Comparison of ENCODE assay signal across 1 cellular context in the genomic region with DNA sequence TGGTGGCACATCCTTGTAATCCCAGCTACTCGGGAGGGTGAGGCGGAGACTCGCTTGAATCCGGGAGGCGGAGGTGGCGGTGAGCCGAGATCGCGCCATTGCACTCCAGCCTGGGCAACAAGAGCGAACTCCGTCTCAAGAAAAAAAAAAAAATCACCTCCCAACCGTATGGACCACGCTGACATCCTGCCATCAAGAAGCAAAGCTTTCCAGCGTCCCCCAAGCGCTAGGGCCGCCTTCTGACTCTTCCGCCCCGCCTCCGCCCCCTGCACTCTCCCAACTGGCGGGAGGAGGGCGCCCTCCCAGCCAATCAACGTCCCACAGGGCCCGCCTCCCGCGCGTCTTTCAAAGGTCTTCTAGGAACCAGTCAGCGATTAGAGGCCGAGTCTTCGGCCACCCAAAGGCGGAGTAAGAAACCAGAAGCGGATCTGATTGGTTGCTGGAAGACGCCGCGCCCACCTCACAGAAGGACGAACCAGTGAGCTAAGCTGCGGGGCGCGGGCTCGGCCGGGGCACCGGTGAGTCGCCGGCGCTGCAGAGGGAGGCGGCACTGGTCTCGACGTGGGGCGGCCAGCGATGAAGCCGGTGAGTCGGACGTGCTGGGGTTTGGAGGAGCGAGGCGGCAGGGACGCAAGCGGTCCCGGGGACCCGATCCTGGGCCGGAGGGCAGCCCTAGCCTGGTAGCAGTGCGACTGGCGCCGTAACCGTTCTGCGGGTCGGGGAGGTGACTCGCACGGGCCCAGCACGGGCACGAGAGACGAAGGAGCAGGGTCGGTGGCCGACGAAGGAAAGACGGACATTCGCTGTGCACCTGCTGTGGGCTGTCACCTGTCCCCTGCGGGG.
TF ChIP-seq lines count a peak whose summit lies in the region.

A gene with protein sequence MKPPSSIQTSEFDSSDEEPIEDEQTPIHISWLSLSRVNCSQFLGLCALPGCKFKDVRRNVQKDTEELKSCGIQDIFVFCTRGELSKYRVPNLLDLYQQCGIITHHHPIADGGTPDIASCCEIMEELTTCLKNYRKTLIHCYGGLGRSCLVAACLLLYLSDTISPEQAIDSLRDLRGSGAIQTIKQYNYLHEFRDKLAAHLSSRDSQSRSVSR (plus strand): TSS at position 515 of the 843 bp plus-strand sequence. CDS start 62 bp downstream, at position 577.

TF ChIP-seq in K562, 482 proteins besides CTCF, POLR2A, EP300 and RAD21 (continued from another document and continues in another):
- TF ChIP-seq, protein P1, sequence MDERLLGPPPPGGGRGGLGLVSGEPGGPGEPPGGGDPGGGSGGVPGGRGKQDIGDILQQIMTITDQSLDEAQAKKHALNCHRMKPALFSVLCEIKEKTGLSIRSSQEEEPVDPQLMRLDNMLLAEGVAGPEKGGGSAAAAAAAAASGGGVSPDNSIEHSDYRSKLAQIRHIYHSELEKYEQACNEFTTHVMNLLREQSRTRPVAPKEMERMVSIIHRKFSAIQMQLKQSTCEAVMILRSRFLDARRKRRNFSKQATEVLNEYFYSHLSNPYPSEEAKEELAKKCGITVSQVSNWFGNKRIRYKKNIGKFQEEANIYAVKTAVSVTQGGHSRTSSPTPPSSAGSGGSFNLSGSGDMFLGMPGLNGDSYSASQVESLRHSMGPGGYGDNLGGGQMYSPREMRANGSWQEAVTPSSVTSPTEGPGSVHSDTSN (CRISPR knock-in tag; IDR thresholded peaks at IDR 0.05; ENCODE audit: low read depth) = no peak
- TF ChIP-seq, protein P1 (tag; conservative IDR thresholded peaks at IDR 0.05; ENCODE audit: low read depth) = peak; percentile 63
- TF ChIP-seq SMARCA5 (IDR thresholded peaks at IDR 0.05) = no peak
- TF ChIP-seq, protein P2, sequence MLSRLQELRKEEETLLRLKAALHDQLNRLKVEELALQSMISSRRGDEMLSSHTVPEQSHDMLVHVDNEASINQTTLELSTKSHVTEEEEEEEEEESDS (CRISPR knock-in tag; IDR thresholded peaks at IDR 0.05) = no peak
- TF ChIP-seq, protein P3, sequence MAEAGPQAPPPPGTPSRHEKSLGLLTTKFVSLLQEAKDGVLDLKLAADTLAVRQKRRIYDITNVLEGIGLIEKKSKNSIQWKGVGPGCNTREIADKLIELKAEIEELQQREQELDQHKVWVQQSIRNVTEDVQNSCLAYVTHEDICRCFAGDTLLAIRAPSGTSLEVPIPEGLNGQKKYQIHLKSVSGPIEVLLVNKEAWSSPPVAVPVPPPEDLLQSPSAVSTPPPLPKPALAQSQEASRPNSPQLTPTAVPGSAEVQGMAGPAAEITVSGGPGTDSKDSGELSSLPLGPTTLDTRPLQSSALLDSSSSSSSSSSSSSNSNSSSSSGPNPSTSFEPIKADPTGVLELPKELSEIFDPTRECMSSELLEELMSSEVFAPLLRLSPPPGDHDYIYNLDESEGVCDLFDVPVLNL (CRISPR knock-in tag; IDR thresholded peaks at IDR 0.05; ENCODE audit: low read depth) = peak; percentile 93
- TF ChIP-seq LARP7 (IDR thresholded peaks at IDR 0.05) = no peak
- TF ChIP-seq PHF8 (IDR thresholded peaks at IDR 0.05; ENCODE audit: borderline replicate concordance, low read length) = peak; percentile 84; the same call in 1 of the 2 replicates
- no peak for TF ChIP-seq KLF13 (tag; IDR thresholded peaks at IDR 0.05; ENCODE audit: borderline replicate concordance, low read depth)
- peak; percentile 91 for TF ChIP-seq FOS (IDR thresholded peaks at IDR 0.05; ENCODE audit: extremely low read depth, insufficient read length)
- TF ChIP-seq CAMTA2 (CRISPR knock-in tag; conservative IDR thresholded peaks at IDR 0.05) = no peak
- no peak for TF ChIP-seq ZNF668 (CRISPR knock-in tag; IDR thresholded peaks at IDR 0.05)
- TF ChIP-seq, protein P4, sequence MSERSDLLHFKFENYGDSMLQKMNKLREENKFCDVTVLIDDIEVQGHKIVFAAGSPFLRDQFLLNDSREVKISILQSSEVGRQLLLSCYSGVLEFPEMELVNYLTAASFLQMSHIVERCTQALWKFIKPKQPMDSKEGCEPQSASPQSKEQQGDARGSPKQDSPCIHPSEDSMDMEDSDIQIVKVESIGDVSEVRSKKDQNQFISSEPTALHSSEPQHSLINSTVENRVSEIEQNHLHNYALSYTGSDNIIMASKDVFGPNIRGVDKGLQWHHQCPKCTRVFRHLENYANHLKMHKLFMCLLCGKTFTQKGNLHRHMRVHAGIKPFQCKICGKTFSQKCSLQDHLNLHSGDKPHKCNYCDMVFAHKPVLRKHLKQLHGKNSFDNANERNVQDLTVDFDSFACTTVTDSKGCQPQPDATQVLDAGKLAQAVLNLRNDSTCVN (CRISPR knock-in tag; IDR thresholded peaks at IDR 0.05) = no peak
- TF ChIP-seq HEY1 (CRISPR knock-in tag; IDR thresholded peaks at IDR 0.05; ENCODE audit: borderline replicate concordance) = no peak
- TF ChIP-seq TBP (optimal IDR thresholded peaks at IDR 0.05; ENCODE audit: low read depth, low read length) = peak; percentile 74
- peak; percentile 41 for TF ChIP-seq NFIC (IDR thresholded peaks at IDR 0.05)
- no peak for TF ChIP-seq ZNF124 (CRISPR knock-in tag; IDR thresholded peaks at IDR 0.05)
- TF ChIP-seq DMBX1 (CRISPR knock-in tag; IDR thresholded peaks at IDR 0.05; ENCODE audit: borderline replicate concordance) = 0 out of 2 replicates have a peak, but pooled peaks have one; percentile 16
- no peak for TF ChIP-seq ETV6 (IDR thresholded peaks at IDR 0.05; ENCODE audit: borderline replicate concordance in 1 of 2, low read depth in 2 of 2, low read length in 1 of 2)
- no peak for TF ChIP-seq ETV6 (CRISPR knock-in tag; IDR thresholded peaks at IDR 0.05; ENCODE audit: borderline replicate concordance)
- TF ChIP-seq NR2C2 (CRISPR knock-in tag; IDR thresholded peaks at IDR 0.05) = no peak
- peak; percentile 31; the same call in 1 of the 2 replicates for TF ChIP-seq NR2C2 (tag; IDR thresholded peaks at IDR 0.05)
- TF ChIP-seq, protein P5, sequence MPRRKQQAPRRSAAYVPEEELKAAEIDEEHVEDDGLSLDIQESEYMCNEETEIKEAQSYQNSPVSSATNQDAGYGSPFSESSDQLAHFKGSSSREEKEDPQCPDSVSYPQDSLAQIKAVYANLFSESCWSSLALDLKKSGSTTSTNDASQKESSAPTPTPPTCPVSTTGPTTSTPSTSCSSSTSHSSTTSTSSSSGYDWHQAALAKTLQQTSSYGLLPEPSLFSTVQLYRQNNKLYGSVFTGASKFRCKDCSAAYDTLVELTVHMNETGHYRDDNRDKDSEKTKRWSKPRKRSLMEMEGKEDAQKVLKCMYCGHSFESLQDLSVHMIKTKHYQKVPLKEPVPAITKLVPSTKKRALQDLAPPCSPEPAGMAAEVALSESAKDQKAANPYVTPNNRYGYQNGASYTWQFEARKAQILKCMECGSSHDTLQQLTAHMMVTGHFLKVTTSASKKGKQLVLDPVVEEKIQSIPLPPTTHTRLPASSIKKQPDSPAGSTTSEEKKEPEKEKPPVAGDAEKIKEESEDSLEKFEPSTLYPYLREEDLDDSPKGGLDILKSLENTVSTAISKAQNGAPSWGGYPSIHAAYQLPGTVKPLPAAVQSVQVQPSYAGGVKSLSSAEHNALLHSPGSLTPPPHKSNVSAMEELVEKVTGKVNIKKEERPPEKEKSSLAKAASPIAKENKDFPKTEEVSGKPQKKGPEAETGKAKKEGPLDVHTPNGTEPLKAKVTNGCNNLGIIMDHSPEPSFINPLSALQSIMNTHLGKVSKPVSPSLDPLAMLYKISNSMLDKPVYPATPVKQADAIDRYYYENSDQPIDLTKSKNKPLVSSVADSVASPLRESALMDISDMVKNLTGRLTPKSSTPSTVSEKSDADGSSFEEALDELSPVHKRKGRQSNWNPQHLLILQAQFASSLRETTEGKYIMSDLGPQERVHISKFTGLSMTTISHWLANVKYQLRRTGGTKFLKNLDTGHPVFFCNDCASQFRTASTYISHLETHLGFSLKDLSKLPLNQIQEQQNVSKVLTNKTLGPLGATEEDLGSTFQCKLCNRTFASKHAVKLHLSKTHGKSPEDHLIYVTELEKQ (CRISPR knock-in tag; IDR thresholded peaks at IDR 0.05) = no peak
- TF ChIP-seq POLR2AphosphoS5 (IDR thresholded peaks at IDR 0.05; ENCODE audit: control insufficient read depth, insufficient read depth, low read depth, low read length) = peak; percentile 60; the same call in 1 of the 2 replicates
- TF ChIP-seq KDM5B (IDR thresholded peaks at IDR 0.05; ENCODE audit: insufficient replicate concordance, low read depth, low read length) = peak; percentile 87
- peak; percentile 45; the same call in 1 of the 2 replicates for TF ChIP-seq MTA3 (IDR thresholded peaks at IDR 0.05; ENCODE audit: borderline replicate concordance)
- TF ChIP-seq, protein P6, sequence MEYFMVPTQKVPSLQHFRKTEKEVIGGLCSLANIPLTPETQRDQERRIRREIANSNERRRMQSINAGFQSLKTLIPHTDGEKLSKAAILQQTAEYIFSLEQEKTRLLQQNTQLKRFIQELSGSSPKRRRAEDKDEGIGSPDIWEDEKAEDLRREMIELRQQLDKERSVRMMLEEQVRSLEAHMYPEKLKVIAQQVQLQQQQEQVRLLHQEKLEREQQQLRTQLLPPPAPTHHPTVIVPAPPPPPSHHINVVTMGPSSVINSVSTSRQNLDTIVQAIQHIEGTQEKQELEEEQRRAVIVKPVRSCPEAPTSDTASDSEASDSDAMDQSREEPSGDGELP (CRISPR knock-in tag; IDR thresholded peaks at IDR 0.05; ENCODE audit: borderline replicate concordance) = peak; percentile 63; the same call in 1 of the 2 replicates
- peak; percentile 90 for TF ChIP-seq NEUROD1 (IDR thresholded peaks at IDR 0.05; ENCODE audit: borderline replicate concordance, low read depth, low read length, partially characterized antibody)
- TF ChIP-seq, protein P7, sequence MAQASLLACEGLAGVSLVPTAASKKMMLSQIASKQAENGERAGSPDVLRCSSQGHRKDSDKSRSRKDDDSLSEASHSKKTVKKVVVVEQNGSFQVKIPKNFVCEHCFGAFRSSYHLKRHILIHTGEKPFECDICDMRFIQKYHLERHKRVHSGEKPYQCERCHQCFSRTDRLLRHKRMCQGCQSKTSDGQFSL (CRISPR knock-in tag; IDR thresholded peaks at IDR 0.05) = no peak; the same call in 1 of the 2 replicates
- TF ChIP-seq, protein P7 (tag; IDR thresholded peaks at IDR 0.05) = no peak
- TF ChIP-seq HMGN3 (IDR thresholded peaks at IDR 0.05; ENCODE audit: borderline replicate concordance, extremely low read depth, insufficient read length, low read depth, low read length) = peak; percentile 57
- TF ChIP-seq NFYB (IDR thresholded peaks at IDR 0.05; ENCODE audit: extremely low read depth, insufficient read length) = peak; percentile 89
- no peak for TF ChIP-seq STAT5A (IDR thresholded peaks at IDR 0.05; ENCODE audit: borderline replicate concordance, low read length)
- TF ChIP-seq SP1 (CRISPR knock-in tag; IDR thresholded peaks at IDR 0.05) = peak; percentile 91
- peak; percentile 86 for TF ChIP-seq RBM25 (IDR thresholded peaks at IDR 0.05; ENCODE audit: low read depth, low read length, severe bottlenecking)
- peak; percentile 37 to 78; a peak in 2 of 4 replicates for TF ChIP-seq MAZ (CRISPR knock-in tag; conservative IDR thresholded peaks at IDR 0.05 in 1 of 2, IDR thresholded peaks at IDR 0.05 in 1 of 2)
- TF ChIP-seq FOXA3 (CRISPR knock-in tag; conservative IDR thresholded peaks at IDR 0.05 in 1 of 2, IDR thresholded peaks at IDR 0.05 in 1 of 2) = 0 out of 4 replicates have a peak, but pooled peaks of 1 of the 2 experiments have one; percentile 15
- TF ChIP-seq, protein P8, sequence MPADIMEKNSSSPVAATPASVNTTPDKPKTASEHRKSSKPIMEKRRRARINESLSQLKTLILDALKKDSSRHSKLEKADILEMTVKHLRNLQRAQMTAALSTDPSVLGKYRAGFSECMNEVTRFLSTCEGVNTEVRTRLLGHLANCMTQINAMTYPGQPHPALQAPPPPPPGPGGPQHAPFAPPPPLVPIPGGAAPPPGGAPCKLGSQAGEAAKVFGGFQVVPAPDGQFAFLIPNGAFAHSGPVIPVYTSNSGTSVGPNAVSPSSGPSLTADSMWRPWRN (IDR thresholded peaks at IDR 0.05; ENCODE audit: low read depth) = no peak
- TF ChIP-seq ZNF253 (CRISPR knock-in tag; conservative IDR thresholded peaks at IDR 0.05) = no peak
- no peak for TF ChIP-seq PCBP1 (IDR thresholded peaks at IDR 0.05; ENCODE audit: low read depth, low read length, poor library complexity, severe bottlenecking)
- TF ChIP-seq ZNF263 (CRISPR knock-in tag; IDR thresholded peaks at IDR 0.05; ENCODE audit: borderline replicate concordance) = peak; percentile 40; the same call in 1 of the 2 replicates
- TF ChIP-seq, protein P9, sequence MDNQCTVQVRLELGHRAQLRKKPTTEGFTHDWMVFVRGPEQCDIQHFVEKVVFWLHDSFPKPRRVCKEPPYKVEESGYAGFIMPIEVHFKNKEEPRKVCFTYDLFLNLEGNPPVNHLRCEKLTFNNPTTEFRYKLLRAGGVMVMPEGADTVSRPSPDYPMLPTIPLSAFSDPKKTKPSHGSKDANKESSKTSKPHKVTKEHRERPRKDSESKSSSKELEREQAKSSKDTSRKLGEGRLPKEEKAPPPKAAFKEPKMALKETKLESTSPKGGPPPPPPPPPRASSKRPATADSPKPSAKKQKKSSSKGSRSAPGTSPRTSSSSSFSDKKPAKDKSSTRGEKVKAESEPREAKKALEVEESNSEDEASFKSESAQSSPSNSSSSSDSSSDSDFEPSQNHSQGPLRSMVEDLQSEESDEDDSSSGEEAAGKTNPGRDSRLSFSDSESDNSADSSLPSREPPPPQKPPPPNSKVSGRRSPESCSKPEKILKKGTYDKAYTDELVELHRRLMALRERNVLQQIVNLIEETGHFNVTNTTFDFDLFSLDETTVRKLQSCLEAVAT (IDR thresholded peaks at IDR 0.05) = peak in 1 of 2 experiments; percentile 75; a peak in 1 of 4 replicates
- TF ChIP-seq TEAD4 (IDR thresholded peaks at IDR 0.05; ENCODE audit: low read length) = no peak
- 0 out of 2 replicates have a peak, but pooled peaks have one; percentile 38 for TF ChIP-seq TEAD4 (CRISPR knock-in tag; IDR thresholded peaks at IDR 0.05; ENCODE audit: borderline replicate concordance)
- TF ChIP-seq ASH1L (IDR thresholded peaks at IDR 0.05; ENCODE audit: borderline replicate concordance, low read depth, partially characterized antibody) = peak; percentile 94
- no peak for TF ChIP-seq PHF21A (IDR thresholded peaks at IDR 0.05; ENCODE audit: borderline replicate concordance, low read depth)
- TF ChIP-seq NR1H2 (CRISPR knock-in tag; IDR thresholded peaks at IDR 0.05) = no peak
- TF ChIP-seq SRF (CRISPR knock-in tag; IDR thresholded peaks at IDR 0.05) = peak in 1 of 2 experiments; percentile 53; a peak in 2 of 4 replicates
